In genomic region chr3:45143673-45144670, GRCh38 we compare ENCODE assay signal across 1 cellular context.
TF ChIP-seq lines count a peak whose summit lies in the region.

No MANE protein-coding gene starts in this region.

TF ChIP-seq in K562, 482 proteins besides CTCF, POLR2A, EP300 and RAD21 (continued from another document and continues in another):
- no peak for TF ChIP-seq COPS2 (conservative IDR thresholded peaks at IDR 0.05)
- no peak for TF ChIP-seq EHMT2 (IDR thresholded peaks at IDR 0.05)
- TF ChIP-seq ZNF740 (CRISPR knock-in tag; IDR thresholded peaks at IDR 0.05) = no peak
- TF ChIP-seq ZNF740 (tag; IDR thresholded peaks at IDR 0.05) = 0 out of 4 replicates have a peak, but pooled peaks of 1 of the 2 experiments have one; percentile 28
- TF ChIP-seq ZNF398 (CRISPR knock-in tag; IDR thresholded peaks at IDR 0.05) = no peak
- TF ChIP-seq HDAC6 (IDR thresholded peaks at IDR 0.05; ENCODE audit: low read depth, low read length) = no peak
- no peak for TF ChIP-seq PCBP1 (IDR thresholded peaks at IDR 0.05; ENCODE audit: low read depth, low read length, poor library complexity, severe bottlenecking)
- TF ChIP-seq CBFA2T3 (IDR thresholded peaks at IDR 0.05) = peak; percentile 70
- TF ChIP-seq SREBF1 (IDR thresholded peaks at IDR 0.05; ENCODE audit: borderline replicate concordance, low read depth, low read length) = no peak
- TF ChIP-seq SMARCA4 (IDR thresholded peaks at IDR 0.05) = no peak
- no peak for TF ChIP-seq BCOR (IDR thresholded peaks at IDR 0.05)
- no peak for TF ChIP-seq HDAC8 (tag; IDR thresholded peaks at IDR 0.05)
- TF ChIP-seq KDM5B (IDR thresholded peaks at IDR 0.05; ENCODE audit: insufficient replicate concordance, low read depth, low read length) = no peak
- TF ChIP-seq NELFE (IDR thresholded peaks at IDR 0.05; ENCODE audit: insufficient read depth, insufficient read length) = no peak
- TF ChIP-seq, protein P1, sequence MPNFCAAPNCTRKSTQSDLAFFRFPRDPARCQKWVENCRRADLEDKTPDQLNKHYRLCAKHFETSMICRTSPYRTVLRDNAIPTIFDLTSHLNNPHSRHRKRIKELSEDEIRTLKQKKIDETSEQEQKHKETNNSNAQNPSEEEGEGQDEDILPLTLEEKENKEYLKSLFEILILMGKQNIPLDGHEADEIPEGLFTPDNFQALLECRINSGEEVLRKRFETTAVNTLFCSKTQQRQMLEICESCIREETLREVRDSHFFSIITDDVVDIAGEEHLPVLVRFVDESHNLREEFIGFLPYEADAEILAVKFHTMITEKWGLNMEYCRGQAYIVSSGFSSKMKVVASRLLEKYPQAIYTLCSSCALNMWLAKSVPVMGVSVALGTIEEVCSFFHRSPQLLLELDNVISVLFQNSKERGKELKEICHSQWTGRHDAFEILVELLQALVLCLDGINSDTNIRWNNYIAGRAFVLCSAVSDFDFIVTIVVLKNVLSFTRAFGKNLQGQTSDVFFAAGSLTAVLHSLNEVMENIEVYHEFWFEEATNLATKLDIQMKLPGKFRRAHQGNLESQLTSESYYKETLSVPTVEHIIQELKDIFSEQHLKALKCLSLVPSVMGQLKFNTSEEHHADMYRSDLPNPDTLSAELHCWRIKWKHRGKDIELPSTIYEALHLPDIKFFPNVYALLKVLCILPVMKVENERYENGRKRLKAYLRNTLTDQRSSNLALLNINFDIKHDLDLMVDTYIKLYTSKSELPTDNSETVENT (CRISPR knock-in tag; IDR thresholded peaks at IDR 0.05) = no peak
- TF ChIP-seq YY1 (IDR thresholded peaks at IDR 0.05; ENCODE audit: borderline replicate concordance in 1 of 3, control insufficient read depth in 1 of 3, extremely low read depth in 1 of 3, insufficient read depth in 3 of 3, insufficient read length in 1 of 3, insufficient replicate concordance in 2 of 3, low read depth in 1 of 3, low read length in 2 of 3) = peak in 1 of 3 experiments; percentile 80
- no peak for TF ChIP-seq DNMT1 (IDR thresholded peaks at IDR 0.05)
- TF ChIP-seq EWSR1 (IDR thresholded peaks at IDR 0.05; ENCODE audit: borderline replicate concordance, low read depth, partially characterized antibody) = no peak
- TF ChIP-seq PRMT5 (CRISPR knock-in tag; IDR thresholded peaks at IDR 0.05) = no peak
- no peak for TF ChIP-seq ZBTB7A (IDR thresholded peaks at IDR 0.05; ENCODE audit: borderline replicate concordance, control insufficient read depth, low read depth, low read length)
- TF ChIP-seq, protein P2, sequence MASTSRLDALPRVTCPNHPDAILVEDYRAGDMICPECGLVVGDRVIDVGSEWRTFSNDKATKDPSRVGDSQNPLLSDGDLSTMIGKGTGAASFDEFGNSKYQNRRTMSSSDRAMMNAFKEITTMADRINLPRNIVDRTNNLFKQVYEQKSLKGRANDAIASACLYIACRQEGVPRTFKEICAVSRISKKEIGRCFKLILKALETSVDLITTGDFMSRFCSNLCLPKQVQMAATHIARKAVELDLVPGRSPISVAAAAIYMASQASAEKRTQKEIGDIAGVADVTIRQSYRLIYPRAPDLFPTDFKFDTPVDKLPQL (IDR thresholded peaks at IDR 0.05; ENCODE audit: extremely low read depth, insufficient read length) = no peak
- TF ChIP-seq SMAD2 (IDR thresholded peaks at IDR 0.05; ENCODE audit: low read depth, low read length) = no peak
- TF ChIP-seq U2AF2 (optimal IDR thresholded peaks at IDR 0.05; ENCODE audit: low read depth, low read length) = no peak
- TF ChIP-seq ZNF431 (CRISPR knock-in tag; IDR thresholded peaks at IDR 0.05) = no peak
- TF ChIP-seq ZNF124 (CRISPR knock-in tag; IDR thresholded peaks at IDR 0.05) = no peak
- no peak for TF ChIP-seq MCM2 (IDR thresholded peaks at IDR 0.05; ENCODE audit: low read depth)
- TF ChIP-seq ZBTB12 (CRISPR knock-in tag; IDR thresholded peaks at IDR 0.05) = no peak
- TF ChIP-seq KLF16 (IDR thresholded peaks at IDR 0.05) = peak; percentile 54
- no peak for TF ChIP-seq ZKSCAN1 (IDR thresholded peaks at IDR 0.05; ENCODE audit: low read depth, low read length)
- no peak for TF ChIP-seq DACH1 (IDR thresholded peaks at IDR 0.05; ENCODE audit: partially characterized antibody)
- no peak for TF ChIP-seq ZBTB2 (IDR thresholded peaks at IDR 0.05)
- TF ChIP-seq ZNF584 (CRISPR knock-in tag; IDR thresholded peaks at IDR 0.05; ENCODE audit: low read depth) = no peak
- TF ChIP-seq, protein P3, sequence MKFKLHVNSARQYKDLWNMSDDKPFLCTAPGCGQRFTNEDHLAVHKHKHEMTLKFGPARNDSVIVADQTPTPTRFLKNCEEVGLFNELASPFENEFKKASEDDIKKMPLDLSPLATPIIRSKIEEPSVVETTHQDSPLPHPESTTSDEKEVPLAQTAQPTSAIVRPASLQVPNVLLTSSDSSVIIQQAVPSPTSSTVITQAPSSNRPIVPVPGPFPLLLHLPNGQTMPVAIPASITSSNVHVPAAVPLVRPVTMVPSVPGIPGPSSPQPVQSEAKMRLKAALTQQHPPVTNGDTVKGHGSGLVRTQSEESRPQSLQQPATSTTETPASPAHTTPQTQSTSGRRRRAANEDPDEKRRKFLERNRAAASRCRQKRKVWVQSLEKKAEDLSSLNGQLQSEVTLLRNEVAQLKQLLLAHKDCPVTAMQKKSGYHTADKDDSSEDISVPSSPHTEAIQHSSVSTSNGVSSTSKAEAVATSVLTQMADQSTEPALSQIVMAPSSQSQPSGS (CRISPR knock-in tag; IDR thresholded peaks at IDR 0.05) = no peak
- TF ChIP-seq SP2 (IDR thresholded peaks at IDR 0.05; ENCODE audit: extremely low read depth, low read depth, low read length, poor library complexity, severe bottlenecking) = no peak
- no peak for TF ChIP-seq SAP30 (IDR thresholded peaks at IDR 0.05; ENCODE audit: borderline replicate concordance, insufficient read depth, low read depth, low read length, poor library complexity, severe bottlenecking)
- no peak for TF ChIP-seq ZNF133 (CRISPR knock-in tag; IDR thresholded peaks at IDR 0.05)
- TF ChIP-seq IFI16 (CRISPR knock-in tag; IDR thresholded peaks at IDR 0.05) = no peak
- TF ChIP-seq SOX6 (IDR thresholded peaks at IDR 0.05) = peak; percentile 49
- TF ChIP-seq, protein P4, sequence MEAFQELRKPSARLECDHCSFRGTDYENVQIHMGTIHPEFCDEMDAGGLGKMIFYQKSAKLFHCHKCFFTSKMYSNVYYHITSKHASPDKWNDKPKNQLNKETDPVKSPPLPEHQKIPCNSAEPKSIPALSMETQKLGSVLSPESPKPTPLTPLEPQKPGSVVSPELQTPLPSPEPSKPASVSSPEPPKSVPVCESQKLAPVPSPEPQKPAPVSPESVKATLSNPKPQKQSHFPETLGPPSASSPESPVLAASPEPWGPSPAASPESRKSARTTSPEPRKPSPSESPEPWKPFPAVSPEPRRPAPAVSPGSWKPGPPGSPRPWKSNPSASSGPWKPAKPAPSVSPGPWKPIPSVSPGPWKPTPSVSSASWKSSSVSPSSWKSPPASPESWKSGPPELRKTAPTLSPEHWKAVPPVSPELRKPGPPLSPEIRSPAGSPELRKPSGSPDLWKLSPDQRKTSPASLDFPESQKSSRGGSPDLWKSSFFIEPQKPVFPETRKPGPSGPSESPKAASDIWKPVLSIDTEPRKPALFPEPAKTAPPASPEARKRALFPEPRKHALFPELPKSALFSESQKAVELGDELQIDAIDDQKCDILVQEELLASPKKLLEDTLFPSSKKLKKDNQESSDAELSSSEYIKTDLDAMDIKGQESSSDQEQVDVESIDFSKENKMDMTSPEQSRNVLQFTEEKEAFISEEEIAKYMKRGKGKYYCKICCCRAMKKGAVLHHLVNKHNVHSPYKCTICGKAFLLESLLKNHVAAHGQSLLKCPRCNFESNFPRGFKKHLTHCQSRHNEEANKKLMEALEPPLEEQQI (IDR thresholded peaks at IDR 0.05) = no peak
- no peak for TF ChIP-seq ZC3H8 (IDR thresholded peaks at IDR 0.05)
- no peak for TF ChIP-seq CAMTA2 (CRISPR knock-in tag; conservative IDR thresholded peaks at IDR 0.05)
- TF ChIP-seq GTF2E2 (tag; IDR thresholded peaks at IDR 0.05) = no peak
- TF ChIP-seq FOXM1 (IDR thresholded peaks at IDR 0.05; ENCODE audit: low read depth) = no peak
- no peak for TF ChIP-seq FOXM1 (CRISPR knock-in tag; IDR thresholded peaks at IDR 0.05; ENCODE audit: low read depth)
- no peak for TF ChIP-seq ZMIZ1 (IDR thresholded peaks at IDR 0.05; ENCODE audit: low read depth in 2 of 2, low read length in 2 of 2)
- TF ChIP-seq ESRRB (CRISPR knock-in tag; IDR thresholded peaks at IDR 0.05; ENCODE audit: borderline replicate concordance) = no peak
- no peak for TF ChIP-seq HCFC1 (IDR thresholded peaks at IDR 0.05; ENCODE audit: low read depth, low read length)
- no peak for TF ChIP-seq RBM15 (IDR thresholded peaks at IDR 0.05; ENCODE audit: insufficient read depth, low read length)
- TF ChIP-seq HNRNPLL (IDR thresholded peaks at IDR 0.05; ENCODE audit: low read depth, low read length, poor library complexity, severe bottlenecking) = no peak
- TF ChIP-seq ID3 (CRISPR knock-in tag; IDR thresholded peaks at IDR 0.05) = no peak
- TF ChIP-seq ID3 (tag; IDR thresholded peaks at IDR 0.05) = no peak
- TF ChIP-seq MEF2D (tag; conservative IDR thresholded peaks at IDR 0.05; ENCODE audit: low read depth) = no peak
- TF ChIP-seq JUN (IDR thresholded peaks at IDR 0.05; ENCODE audit: borderline replicate concordance, low read depth, low read length) = peak; percentile 21; the same call in 1 of the 2 replicates
- TF ChIP-seq JUN (CRISPR knock-in tag; IDR thresholded peaks at IDR 0.05; ENCODE audit: borderline replicate concordance) = no peak
- TF ChIP-seq ZNF561 (CRISPR knock-in tag; conservative IDR thresholded peaks at IDR 0.05) = no peak
- no peak for TF ChIP-seq TARDBP (IDR thresholded peaks at IDR 0.05)
- peak; percentile 52; the same call in 1 of the 2 replicates for TF ChIP-seq DPF2 (IDR thresholded peaks at IDR 0.05)
- peak; percentile 30; the same call in 1 of the 2 replicates for TF ChIP-seq LEF1 (IDR thresholded peaks at IDR 0.05)
